Comparison of ENCODE assay signal across 8 cellular contexts in genomic region chr5:134465856-134466240, GRCh38. TPM values are rescaled to one million over a fixed set of nuclear protein-coding genes. Genes with fewer than 3 reads are reported as not detected.
A peak's percentile ranks its signal among the peaks of the same experiment; 100 is the strongest.
DNase-seq lines count a peak whose midpoint lies in the region; ATAC-seq and TF ChIP-seq lines count a peak whose summit lies in the region.

No MANE protein-coding gene starts in this region.

- H3K9ac ChIP-seq in neural progenitor cell = peak overlapping the region; percentile 19

- no peaks in the 10 kb centered on the region for H3K9me3 ChIP-seq in neural progenitor cell (ENCODE audit: low read depth)
- no peaks in the 10 kb centered on the region for H3K9me3 ChIP-seq in thymus (ENCODE audit: control insufficient read depth)

- no peaks in the 10 kb centered on the region for H4K20me1 ChIP-seq in neural progenitor cell (ENCODE audit: low read depth)

- TF ChIP-seq CTCF in HL-60 (IDR thresholded peaks at IDR 0.05; ENCODE audit: insufficient read depth, low read length) (no peak), neural progenitor cell (IDR thresholded peaks at IDR 0.05) (peak; percentile 12)

- H3K27me3 ChIP-seq in HL-60 (ENCODE audit: insufficient read depth, poor library complexity, severe bottlenecking) (no peaks in the 10 kb centered on the region), neural progenitor cell (no peaks in the 10 kb centered on the region), thymus (ENCODE audit: control insufficient read depth, insufficient read depth) (no peaks in the 10 kb centered on the region)

- 1% methylated on average over 27 of the region's 27 CpGs for WGBS in thymus

- H3K27me3 Mint-ChIP-seq in neural progenitor cell (ENCODE audit: insufficient read depth, low read depth) = peaks cover 7% of the 10 kb centered on the region

- H2AFZ ChIP-seq in neural progenitor cell (replicated peaks) = peak overlapping the region; percentile 98

- H3K4me3 Mint-ChIP-seq in neural progenitor cell = peak overlapping the region; percentile 86

- no peaks in the 10 kb centered on the region for H3K79me2 ChIP-seq in neural progenitor cell (ENCODE audit: low read depth)

- peaks cover 12% of the 10 kb centered on the region for H3K4me1 Mint-ChIP-seq in neural progenitor cell

- H3K36me3 ChIP-seq in neural progenitor cell (no peaks in the 10 kb centered on the region), thymus (ENCODE audit: control insufficient read depth, insufficient read depth) (no peaks in the 10 kb centered on the region)

- H3K4me3 ChIP-seq in HL-60 (replicated peaks; ENCODE audit: insufficient read depth, low read length) (peak overlapping the region; percentile 30), neural progenitor cell (peak overlapping the region; percentile 61), thymus (ENCODE audit: low read length) (peak overlapping the region; percentile 49)

- peak; percentile 60 for DNase-seq in COLO829 (ENCODE audit: low spot score)
- DNase-seq in HL-60 (ENCODE audit: low read depth in 1 of 2, low spot score in 1 of 2) = peak; percentile 45 to 57
- DNase-seq in RPMI7951 (ENCODE audit: low read depth) = peak; percentile 91
- peak; percentile 57 for DNase-seq in activated naive CD4-positive, alpha-beta T cell treated with Interleukin-2 at 50 U/mL for 16 hours
- peak; percentile 74 for DNase-seq in foreskin melanocyte
- DNase-seq in neural progenitor cell (ENCODE audit: low spot score) = peak; percentile 88

- H3K27ac Mint-ChIP-seq in neural progenitor cell = peak overlapping the region; percentile 51

- no peaks in the 10 kb centered on the region for H3K36me3 Mint-ChIP-seq in neural progenitor cell

- no peaks in the 10 kb centered on the region for H3K9me3 Mint-ChIP-seq in neural progenitor cell

- H3K4me1 ChIP-seq in neural progenitor cell (peaks cover 12% of the 10 kb centered on the region), thymus (ENCODE audit: control insufficient read depth, insufficient read depth, low read length) (peaks cover 11% of the 10 kb centered on the region)

- H3K4me2 ChIP-seq in neural progenitor cell = peak overlapping the region; percentile 86

- H3K27ac ChIP-seq in HL-60 (replicated peaks) (peak overlapping the region; percentile 86), neural progenitor cell (no peak overlapping the region), thymus (ENCODE audit: low read depth) (peak overlapping the region; percentile 75)

- peak; percentile 78 for ATAC-seq in GM19452 (IDR thresholded peaks at IDR 0.05; ENCODE audit: unreplicated experiment)

- H3F3A ChIP-seq in neural progenitor cell (ENCODE audit: low read depth) = peaks cover 17% of the 10 kb centered on the region

RNA-seq across cellular contexts. Expression of gene CDKN2AIPNL, which starts 54.2 kb away (rescaled TPM):
- total RNA-seq in RPMI7951 (2014; rRNA removed; shearing (Covaris generic)) = 48.3 and 60.4 TPM in 2 replicates
- 61.7 and 78.9 TPM in 2 replicates for total RNA-seq in neural progenitor cell (ENCODE audit: low replicate concordance)
- polyA plus RNA-seq in thymus = 42.1 TPM

RNA-seq across cellular contexts. Expression of gene JADE2, which starts 59.6 kb away (rescaled TPM):
- 8.3 and 10.7 TPM in 2 replicates for total RNA-seq in RPMI7951 (2014; rRNA removed; shearing (Covaris generic))
- total RNA-seq in neural progenitor cell (ENCODE audit: low replicate concordance) = 1.7 and 2.3 TPM in 2 replicates
- polyA plus RNA-seq in thymus = 14.1 TPM
